ENCODE assay signal across 19 cellular contexts in the genomic region with DNA sequence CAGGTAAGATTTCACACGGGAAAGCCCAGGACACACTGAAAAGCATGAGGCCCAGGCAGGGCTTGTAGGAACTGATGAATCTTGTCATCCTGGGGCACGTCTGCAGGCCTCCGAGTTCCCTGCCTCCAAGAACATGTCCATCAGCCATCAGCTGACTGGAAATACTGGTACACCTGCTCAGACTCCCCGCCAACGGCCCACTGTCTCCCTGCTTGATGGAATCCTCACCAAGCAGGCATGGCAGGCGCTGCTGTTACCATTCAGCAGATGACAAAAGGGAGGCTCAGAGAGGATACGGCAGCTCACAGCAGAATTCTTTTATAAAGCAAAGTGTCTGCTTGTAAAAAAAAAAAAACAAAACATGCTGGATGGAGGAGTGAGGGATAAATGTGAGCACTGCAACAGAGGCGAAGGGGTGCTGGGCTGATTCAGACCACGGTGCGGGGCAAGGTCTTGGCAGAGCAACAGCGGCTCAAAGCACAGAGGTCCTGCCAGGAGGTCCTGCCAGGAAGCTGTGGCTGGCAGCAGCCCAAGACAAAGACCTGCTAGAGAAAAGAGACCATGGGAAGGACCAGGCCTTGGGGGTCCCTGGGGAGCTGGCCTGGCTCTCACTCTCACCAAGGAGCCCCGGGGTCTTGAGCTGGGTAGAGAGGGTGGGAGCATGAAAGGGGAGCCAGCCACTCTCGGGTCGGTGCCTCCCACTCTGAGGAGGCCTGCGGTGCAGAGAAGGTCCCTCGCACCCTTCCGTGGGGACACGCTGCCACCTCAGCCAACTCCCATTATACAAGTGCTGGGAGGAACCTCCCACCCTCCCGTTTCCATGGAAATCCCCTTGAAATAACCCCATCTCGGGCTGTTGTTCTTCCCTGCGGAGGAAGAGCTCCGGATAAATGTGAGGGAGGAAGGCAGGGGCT. TPM values are rescaled to one million over a fixed set of nuclear protein-coding genes. Genes with fewer than 3 reads are reported as not detected.
DNase-seq lines count a peak whose midpoint lies in the region; ATAC-seq and TF ChIP-seq lines count a peak whose summit lies in the region.
"Had no signal": no experiment of that assay in that cellular context is flagged by ENCODE, and none has a peak within 500 bp of the region (broad histone marks: within the 10 kb centered on the region; RNA-seq: fewer than 3 reads in every experiment).

No MANE protein-coding gene starts in this region.

- CTCF ChIA-PET in T-cell (lab: Charles Lee) = interaction anchor here in 1 of 2 donors (0.7 kb wide), 1 partner anchor 26 kb away, joined by 3 read pairs; no protein-coding TSS in a partner anchor

- TF ChIP-seq POLR2A in stomach (IDR thresholded peaks at IDR 0.05) = no peak

- no peak for TF ChIP-seq EP300 in stomach (IDR thresholded peaks at IDR 0.05)

- H3K27ac ChIP-seq in caudate nucleus (ENCODE audit: low read depth, low read length) (peak overlapping the region; percentile 84), stomach (no peak overlapping the region)
- H3K27ac ChIP-seq: right lobe of liver, vagina had no signal

- H3K9me3 ChIP-seq in iPS-15b (ENCODE audit: control insufficient read depth, insufficient read depth, low read length) = no peaks in the 10 kb centered on the region
- no peaks in the 10 kb centered on the region for H3K9me3 ChIP-seq in stomach
- H3K9me3 ChIP-seq: right lobe of liver, vagina had no signal

- H3K36me3 Mint-ChIP-seq in T-cell = no peaks in the 10 kb centered on the region
- H3K36me3 Mint-ChIP-seq: CD8-positive, alpha-beta memory T cell had no signal

- DNase-seq in NCI-H1694 (lab: John Stamatoyannopoulos, UW) (peak; percentile 50), caudate nucleus (lab: John Stamatoyannopoulos, UW) (peak in 47 of 61 donors; percentile 38 to 92 (median 73)), stomach (peak; percentile 41), DMS79 (lab: John Stamatoyannopoulos, UW) (no peak), SKM-1 (lab: John Stamatoyannopoulos, UW; ENCODE audit: unreplicated experiment) (no peak), T-cell (no peak)
- DNase-seq: activated CD4-positive, alpha-beta T cell treated with anti-CD3 and anti-CD28 coated beads, Interleukin-2, amount 10 ng/mL, durations not matched to agents 24 days and 14 days; activated T-cell treated with anti-CD3 and anti-CD28 coated beads, Interleukin-2, amount 50 U/mL, for 72 hours; CD8-positive, alpha-beta memory T cell; effector CD4-positive, alpha-beta T cell; foreskin melanocyte; NCI-H1417; right lobe of liver; RPMI8226; stimulated activated CD4-positive, alpha-beta T cell treated with anti-CD3 and anti-CD28 coated beads, Interleukin-4, amount 100 ng/mL, for 1 hour had no signal

- peaks cover 0 to 2% (median 0%) of the 10 kb centered on the region in 3 donors for H3K4me1 Mint-ChIP-seq in T-cell
- H3K4me1 Mint-ChIP-seq: activated CD4-positive, alpha-beta T cell treated with anti-CD3 and anti-CD28 coated beads, Interleukin-2, amount 10 ng/mL, durations not matched to agents 24 days and 14 days had no signal

- H3K9me3 Mint-ChIP-seq in T-cell = no peaks in the 10 kb centered on the region
- H3K9me3 Mint-ChIP-seq: activated CD4-positive, alpha-beta T cell treated with anti-CD3 and anti-CD28 coated beads, Interleukin-2, amount 10 ng/mL, durations not matched to agents 24 days and 14 days; activated T-cell treated with anti-CD3 and anti-CD28 coated beads, Interleukin-2, amount 50 U/mL, for 72 hours; CD8-positive, alpha-beta memory T cell; T-helper 2 cell treated with Interferon-gamma antibody and Interleukin-4, amounts not matched to agents 5 μg/mL and 100 μg/mL, for 36 hours had no signal

- H3K27ac Mint-ChIP-seq in T-cell = no peak overlapping the region
- H3K27ac Mint-ChIP-seq: activated CD4-positive, alpha-beta T cell treated with anti-CD3 and anti-CD28 coated beads, Interleukin-2, amount 10 ng/mL, durations not matched to agents 24 days and 14 days; activated T-cell treated with anti-CD3 and anti-CD28 coated beads, Interleukin-2, amount 50 U/mL, for 72 hours; CD8-positive, alpha-beta memory T cell; T-helper 2 cell treated with Interferon-gamma antibody and Interleukin-4, amounts not matched to agents 5 μg/mL and 100 μg/mL, for 36 hours had no signal

- H3K4me3 ChIP-seq in iPS-15b (ENCODE audit: low read depth, low read length) (no peak overlapping the region), stomach (no peak overlapping the region)
- H3K4me3 ChIP-seq: K562, right lobe of liver, vagina had no signal

- no peak for ATAC-seq in T-cell (replicated peaks in 1 of 4)
- ATAC-seq: activated T-cell treated with anti-CD3 and anti-CD28 coated beads, Interleukin-2, amount 50 U/mL, for 72 hours; K562 had no signal

- H3K27me3 Mint-ChIP-seq in T-cell = peaks cover 19 to 38% of the 10 kb centered on the region in 2 donors
- H3K27me3 Mint-ChIP-seq: activated CD4-positive, alpha-beta T cell treated with anti-CD3 and anti-CD28 coated beads, Interleukin-2, amount 10 ng/mL, durations not matched to agents 24 days and 14 days had no signal

- WGBS in stomach, 5 donors = 25 to 35% (median 34%) methylated on average over 14 to 22 of the region's 22 CpGs

- H3K36me3 ChIP-seq in iPS-15b (ENCODE audit: control insufficient read depth, insufficient read depth, low read length) = no peaks in the 10 kb centered on the region
- H3K36me3 ChIP-seq in stomach = no peaks in the 10 kb centered on the region
- H3K36me3 ChIP-seq: right lobe of liver, vagina had no signal

- POLR2A ChIA-PET in T-cell (lab: Charles Lee) = no interaction called here

- no peak for TF ChIP-seq CTCF in stomach (IDR thresholded peaks at IDR 0.05)

- no peaks in the 10 kb centered on the region for H3K27me3 ChIP-seq in iPS-15b (ENCODE audit: control insufficient read depth, insufficient read depth, low read length)
- H3K27me3 ChIP-seq in stomach = peaks cover 0 to 59% (median 0%) of the 10 kb centered on the region in 3 donors
- H3K27me3 ChIP-seq: right lobe of liver, vagina had no signal

- intact Hi-C loops in stomach (cut with DNase I; ENCODE audit: low total_unique reads) = no loop called here

- H3K4me1 ChIP-seq in iPS-15b (ENCODE audit: control insufficient read depth, insufficient read depth, low read length) (peaks cover 2% of the 10 kb centered on the region), stomach (peaks cover 0 to 9% (median 4%) of the 10 kb centered on the region in 4 donors)
- H3K4me1 ChIP-seq: right lobe of liver had no signal

- H3K9ac ChIP-seq in iPS-15b (ENCODE audit: low read depth, low read length) = peak overlapping the region; percentile 1

- H3K4me3 Mint-ChIP-seq in T-cell = no peak overlapping the region
- H3K4me3 Mint-ChIP-seq: activated CD4-positive, alpha-beta T cell treated with anti-CD3 and anti-CD28 coated beads, Interleukin-2, amount 10 ng/mL, durations not matched to agents 24 days and 14 days; activated T-cell treated with anti-CD3 and anti-CD28 coated beads, Interleukin-2, amount 50 U/mL, for 72 hours; CD8-positive, alpha-beta memory T cell; T-helper 2 cell treated with Interferon-gamma antibody and Interleukin-4, amounts not matched to agents 5 μg/mL and 100 μg/mL, for 36 hours had no signal

RNA-seq across cellular contexts. Expression of a gene that starts 25.6 kb away (rescaled TPM):
- total RNA-seq in stomach (1 to 10 TPM in 2 of 5 donors, not detected in 3; 1.4 to 1.5 TPM), T-cell (under 1 TPM in 1 of 5 donors, not detected in 4; 0.20 TPM)
- polyA plus RNA-seq in stomach = 1 to 10 TPM in 1 of 3 donors, not detected in 2; 5.0 TPM
- total RNA-seq: activated CD4-positive, alpha-beta T cell treated with anti-CD3 and anti-CD28 coated beads, Interleukin-2, amount 10 ng/mL, durations not matched to agents 24 days and 14 days; activated T-cell treated with anti-CD3 and anti-CD28 coated beads, Interleukin-2, amount 50 U/mL, for 72 hours; CD8-positive, alpha-beta memory T cell had no signal
- polyA plus RNA-seq: CD8-positive, alpha-beta memory T cell had no signal

Comparison
In these comparisons a context has a peak if more than half of its experiments do, and no peak if none do; other contexts are left out.
1. DNase-seq: peak in NCI-H1694 (single experiment), caudate nucleus (47 of 61) and stomach (single experiment); none in DMS79 (single experiment), SKM-1 (single experiment) and T-cell (0 of 34).